ENCODE assay signal across 9 cellular contexts in the genomic region with DNA sequence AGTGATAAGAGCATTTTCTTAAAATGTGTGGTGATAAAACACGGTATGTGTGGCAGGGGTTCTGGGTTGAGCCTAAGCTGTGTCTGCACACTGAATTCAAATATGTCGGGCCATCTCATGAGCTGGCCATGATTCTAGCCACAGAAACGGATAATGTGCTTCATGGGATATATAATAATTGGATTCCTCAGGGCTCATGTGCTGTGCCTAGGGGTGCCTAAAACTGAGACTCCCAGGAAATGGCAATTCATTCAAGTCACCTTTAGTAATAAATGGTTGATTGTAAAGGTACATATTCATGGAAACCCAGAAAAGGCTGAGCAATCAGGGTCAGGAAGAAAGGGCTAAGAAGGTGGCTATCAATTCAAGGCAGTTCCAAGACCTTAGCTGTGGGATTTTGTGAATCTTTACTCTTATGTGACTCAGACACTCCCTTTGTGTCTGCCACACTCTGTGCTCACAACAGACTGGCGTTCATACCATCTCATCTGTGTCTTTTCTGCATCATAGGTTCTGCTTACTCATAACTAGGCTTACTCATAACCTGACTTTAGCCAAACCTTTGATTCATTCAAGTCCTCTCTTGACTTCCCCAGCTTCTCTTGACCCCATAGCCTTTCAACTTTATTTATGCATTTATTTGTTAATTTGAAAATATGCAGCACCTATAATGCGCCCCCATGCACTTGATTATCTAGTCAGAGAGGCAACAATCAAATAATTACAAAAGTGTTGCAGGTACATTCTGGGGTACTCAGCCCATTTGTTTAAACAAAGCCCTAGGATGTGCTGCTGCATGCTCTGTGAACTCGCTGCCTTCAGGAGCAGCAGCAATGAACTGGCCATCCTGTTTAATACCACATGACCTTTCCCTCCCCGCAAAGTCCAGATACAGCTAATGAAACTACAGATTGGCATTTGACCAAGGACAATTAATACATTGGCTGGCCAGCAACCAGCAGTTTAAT. TPM values are rescaled to one million over a fixed set of nuclear protein-coding genes. Genes with fewer than 3 reads are reported as not detected.
A peak's percentile ranks its signal among the peaks of the same experiment; 100 is the strongest.
DNase-seq lines count a peak whose midpoint lies in the region; ATAC-seq and TF ChIP-seq lines count a peak whose summit lies in the region.
"Had no signal": no experiment of that assay in that cellular context is flagged by ENCODE, and none has a peak within 500 bp of the region (broad histone marks: within the 10 kb centered on the region; RNA-seq: fewer than 3 reads in every experiment).

No MANE protein-coding gene starts in this region.

- no peak overlapping the region for H3K4me3 Mint-ChIP-seq in activated T-helper 17 cell treated with anti-CD3 and anti-CD28 coated beads, Interleukin-2, amount 50 U/mL, for 72 hours
- no peak overlapping the region for H3K4me3 Mint-ChIP-seq in GM23338

- H3K4me1 ChIP-seq in GM23338 (ENCODE audit: insufficient read depth) = no peaks in the 10 kb centered on the region

- H3K27ac ChIP-seq in GM23338 (ENCODE audit: low read depth) = no peak overlapping the region
- H3K27ac ChIP-seq: HL-60 had no signal

- no peak overlapping the region for H3K4me3 ChIP-seq in AG09309 (ENCODE audit: control insufficient read depth, low read depth, low read length)
- no peak overlapping the region for H3K4me3 ChIP-seq in skeletal muscle cell (ENCODE audit: low read depth, low read length)
- H3K4me3 ChIP-seq in GM23338 = no peak overlapping the region

- no peaks in the 10 kb centered on the region for H3K36me3 ChIP-seq in GM23338 (ENCODE audit: insufficient read depth)

- ATAC-seq in GM19035 (IDR thresholded peaks at IDR 0.05; ENCODE audit: unreplicated experiment) (peak; percentile 97), HG03095 (IDR thresholded peaks at IDR 0.05; ENCODE audit: unreplicated experiment) (peak; percentile 92), GM23338 (no peak)
- ATAC-seq in activated T-helper 17 cell treated with anti-CD3 and anti-CD28 coated beads, Interleukin-2, amount 50 U/mL, for 72 hours (replicated peaks) = peak; percentile 99

- no peaks in the 10 kb centered on the region for H3K36me3 Mint-ChIP-seq in activated T-helper 17 cell treated with anti-CD3 and anti-CD28 coated beads, Interleukin-2, amount 50 U/mL, for 72 hours (ENCODE audit: low read depth)
- no peaks in the 10 kb centered on the region; the same call in 2 of the 3 replicates for H3K36me3 Mint-ChIP-seq in GM23338 (ENCODE audit: low read depth)

- H3K4me2 ChIP-seq in GM23338 = no peak overlapping the region

- no peaks in the 10 kb centered on the region for H3K9me2 ChIP-seq in GM23338 (ENCODE audit: insufficient read depth)

- H3K27ac Mint-ChIP-seq in activated T-helper 17 cell treated with anti-CD3 and anti-CD28 coated beads, Interleukin-2, amount 50 U/mL, for 72 hours = peak overlapping the region; percentile 30
- no peak overlapping the region for H3K27ac Mint-ChIP-seq in GM23338

- H3K79me2 ChIP-seq in GM23338 (replicated peaks; ENCODE audit: insufficient read depth) = no peaks in the 10 kb centered on the region

- H3K27me3 ChIP-seq in GM23338 (ENCODE audit: insufficient read depth) = no peaks in the 10 kb centered on the region

- H3K27me3 Mint-ChIP-seq in activated T-helper 17 cell treated with anti-CD3 and anti-CD28 coated beads, Interleukin-2, amount 50 U/mL, for 72 hours = no peaks in the 10 kb centered on the region
- no peaks in the 10 kb centered on the region for H3K27me3 Mint-ChIP-seq in GM23338 (ENCODE audit: insufficient read depth, low read depth, poor library complexity)

- no peaks in the 10 kb centered on the region for H3K9me3 Mint-ChIP-seq in activated T-helper 17 cell treated with anti-CD3 and anti-CD28 coated beads, Interleukin-2, amount 50 U/mL, for 72 hours
- H3K9me3 Mint-ChIP-seq in GM23338 = no peaks in the 10 kb centered on the region; the same call in 2 of the 3 replicates

- H4K20me1 ChIP-seq in GM23338 (replicated peaks; ENCODE audit: insufficient read depth) = no peaks in the 10 kb centered on the region

- H3F3A ChIP-seq in GM23338 (replicated peaks; ENCODE audit: low read depth) = no peaks in the 10 kb centered on the region

- DNase-seq in AG09309 (ENCODE audit: low read depth) = peak; percentile 72
- DNase-seq in skeletal muscle cell (ENCODE audit: low read depth) = peak; percentile 74
- DNase-seq in NOMO-1 (lab: John Stamatoyannopoulos, UW; ENCODE audit: unreplicated experiment in 2 of 2) = no peak
- no peak for DNase-seq in GM23338 (ENCODE audit: low spot score)
- no peak for DNase-seq in effector CD4-positive, alpha-beta T cell

- H2AFZ ChIP-seq in GM23338 = no peak overlapping the region; the same call in 1 of the 2 replicates

- peaks cover 14% of the 10 kb centered on the region for H3K4me1 Mint-ChIP-seq in activated T-helper 17 cell treated with anti-CD3 and anti-CD28 coated beads, Interleukin-2, amount 50 U/mL, for 72 hours
- H3K4me1 Mint-ChIP-seq in GM23338 = no peaks in the 10 kb centered on the region

- TF ChIP-seq CTCF in AG09309 (IDR thresholded peaks at IDR 0.05; ENCODE audit: control insufficient read depth, insufficient read depth, low read depth, low read length, missing control alignments) (no peak), GM23338 (conservative IDR thresholded peaks at IDR 0.05; ENCODE audit: low read depth in 2 of 2) (no peak)

TF ChIP-seq in GM23338, 12 proteins besides CTCF, POLR2A, EP300 and RAD21 (continues in another document):
- TF ChIP-seq, protein P1, sequence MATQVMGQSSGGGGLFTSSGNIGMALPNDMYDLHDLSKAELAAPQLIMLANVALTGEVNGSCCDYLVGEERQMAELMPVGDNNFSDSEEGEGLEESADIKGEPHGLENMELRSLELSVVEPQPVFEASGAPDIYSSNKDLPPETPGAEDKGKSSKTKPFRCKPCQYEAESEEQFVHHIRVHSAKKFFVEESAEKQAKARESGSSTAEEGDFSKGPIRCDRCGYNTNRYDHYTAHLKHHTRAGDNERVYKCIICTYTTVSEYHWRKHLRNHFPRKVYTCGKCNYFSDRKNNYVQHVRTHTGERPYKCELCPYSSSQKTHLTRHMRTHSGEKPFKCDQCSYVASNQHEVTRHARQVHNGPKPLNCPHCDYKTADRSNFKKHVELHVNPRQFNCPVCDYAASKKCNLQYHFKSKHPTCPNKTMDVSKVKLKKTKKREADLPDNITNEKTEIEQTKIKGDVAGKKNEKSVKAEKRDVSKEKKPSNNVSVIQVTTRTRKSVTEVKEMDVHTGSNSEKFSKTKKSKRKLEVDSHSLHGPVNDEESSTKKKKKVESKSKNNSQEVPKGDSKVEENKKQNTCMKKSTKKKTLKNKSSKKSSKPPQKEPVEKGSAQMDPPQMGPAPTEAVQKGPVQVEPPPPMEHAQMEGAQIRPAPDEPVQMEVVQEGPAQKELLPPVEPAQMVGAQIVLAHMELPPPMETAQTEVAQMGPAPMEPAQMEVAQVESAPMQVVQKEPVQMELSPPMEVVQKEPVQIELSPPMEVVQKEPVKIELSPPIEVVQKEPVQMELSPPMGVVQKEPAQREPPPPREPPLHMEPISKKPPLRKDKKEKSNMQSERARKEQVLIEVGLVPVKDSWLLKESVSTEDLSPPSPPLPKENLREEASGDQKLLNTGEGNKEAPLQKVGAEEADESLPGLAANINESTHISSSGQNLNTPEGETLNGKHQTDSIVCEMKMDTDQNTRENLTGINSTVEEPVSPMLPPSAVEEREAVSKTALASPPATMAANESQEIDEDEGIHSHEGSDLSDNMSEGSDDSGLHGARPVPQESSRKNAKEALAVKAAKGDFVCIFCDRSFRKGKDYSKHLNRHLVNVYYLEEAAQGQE (IDR thresholded peaks at IDR 0.05; ENCODE audit: unreplicated experiment) = no peak
- no peak for TF ChIP-seq EZH2phosphoT487 (IDR thresholded peaks at IDR 0.05; ENCODE audit: unreplicated experiment)
- no peak for TF ChIP-seq STAT1 (IDR thresholded peaks at IDR 0.05; ENCODE audit: unreplicated experiment)

RNA-seq across cellular contexts. Expression of a gene that starts 28.4 kb away (rescaled TPM):
- total RNA-seq in activated T-helper 17 cell treated with anti-CD3 and anti-CD28 coated beads, Interleukin-2, amount 50 U/mL, for 72 hours = 10 to 100 TPM; 48.9 to 51.3 TPM
- 45.8 and 47.1 TPM in 2 replicates for total RNA-seq in GM23338 (2014; rRNA removed; shearing (Covaris generic))
- 11.8 and 13.0 TPM in 2 replicates for polyA plus RNA-seq in GM23338 (2016; fragmentation: Nextera tagmentation; extraction: Ambion mirVana)

Comparison
In these comparisons a context has a peak if more than half of its experiments do, and no peak if none do; other contexts are left out.
1. DNase-seq: peak in AG09309 (single experiment) and skeletal muscle cell (single experiment); none in NOMO-1 (0 of 2), GM23338 (single experiment) and effector CD4-positive, alpha-beta T cell (single experiment).